7 cellular contexts compared by ENCODE assay signal in genomic region chr12:31807081-31807772, GRCh38.
A peak's percentile ranks its signal among the peaks of the same experiment; 100 is the strongest.
DNase-seq lines count a peak whose midpoint lies in the region; ATAC-seq, FAIRE-seq and TF ChIP-seq lines count a peak whose summit lies in the region.
"Not testable (repeated sequence)": the region's sequence is repeated elsewhere in the genome, so short reads cannot be mapped to it uniquely, and the experiment has no call there.

No MANE protein-coding gene starts in this region.

- H3K27ac ChIP-seq in Karpas-422 (ENCODE audit: low read length); K562 (ENCODE audit: extremely low read depth, low read depth, low read length): not testable (repeated sequence)

- TF ChIP-seq CTCF in K562 (IDR thresholded peaks at IDR 0.05 in 2 of 3, conservative IDR thresholded peaks at IDR 0.05 in 1 of 3; ENCODE audit: insufficient read depth in 2 of 3, low read depth in 1 of 3, low read length in 3 of 3): not testable (repeated sequence)

- not testable (repeated sequence) for H4K20me1 ChIP-seq in Karpas-422 (ENCODE audit: insufficient read depth, low read depth, low read length); K562 (replicated peaks; ENCODE audit: control insufficient read depth, insufficient read depth, low read length)

- H2AFZ ChIP-seq in Karpas-422 (ENCODE audit: low read length) (peak overlapping the region; percentile 14; the same call in 1 of the 2 replicates), K562 (ENCODE audit: low read depth, low read length) (peak overlapping the region; percentile 8; the same call in 1 of the 2 replicates)

- H3K9me2 ChIP-seq in Karpas-422 (replicated peaks; ENCODE audit: insufficient read depth, low read length): not testable (repeated sequence)

- not testable (repeated sequence) for BruUV-seq in K562 (replicated peaks; lab: Mats Ljungman, UMichigan)

- not testable (repeated sequence) for H3K36me3 ChIP-seq in Karpas-422 (ENCODE audit: insufficient read depth, low read length); K562 (ENCODE audit: control insufficient read depth, insufficient read depth, low read length)

- H3K27me3 Mint-ChIP-seq in activated CD4-positive, alpha-beta T cell treated with anti-CD3 and anti-CD28 coated beads, Interleukin-2, amount 10 ng/mL, durations not matched to agents 24 days and 14 days; activated T-cell treated with anti-CD3 and anti-CD28 coated beads, Interleukin-2, amount 50 U/mL, for 4 hours (ENCODE audit: low read depth); naive thymus-derived CD8-positive, alpha-beta T cell: not testable (repeated sequence)

- not testable (repeated sequence) for H3K9me3 Mint-ChIP-seq in activated CD4-positive, alpha-beta T cell treated with anti-CD3 and anti-CD28 coated beads, Interleukin-2, amount 10 ng/mL, durations not matched to agents 24 days and 14 days; activated T-cell treated with anti-CD3 and anti-CD28 coated beads, Interleukin-2, amount 50 U/mL, for 4 hours
- peaks cover 0 to 14% (median 4%) of the 10 kb centered on the region in 9 donors for H3K9me3 Mint-ChIP-seq in naive thymus-derived CD8-positive, alpha-beta T cell

- not testable (repeated sequence) for H3K9me1 ChIP-seq in K562 (ENCODE audit: control insufficient read depth, insufficient read depth, low read length)

- in situ Hi-C loops in K562 (cut with MboI): not testable (repeated sequence)

- 76% methylated on average over 11 of the region's 12 CpGs for WGBS in K562 (ENCODE audit: insufficient coverage, low coverage, missing lambda C conversion rate)

- H3K4me3 ChIP-seq in Karpas-422 (ENCODE audit: low read length); K562: not testable (repeated sequence)

- not testable (repeated sequence) for TF ChIP-seq POLR2A in GM12891 (IDR thresholded peaks at IDR 0.05; ENCODE audit: low read depth, low read length); K562 (conservative IDR thresholded peaks at IDR 0.05)

- peak in 1 of 2 donors; percentile 29 for ATAC-seq in activated T-cell treated with anti-CD3 and anti-CD28 coated beads, Interleukin-2, amount 50 U/mL, for 4 hours
- not testable (repeated sequence) for ATAC-seq in K562
- peak; percentile 61 to 65 for ATAC-seq in naive thymus-derived CD8-positive, alpha-beta T cell

- intact Hi-C loops in activated CD4-positive, alpha-beta T cell treated with anti-CD3 and anti-CD28 coated beads, Interleukin-2, amount 10 ng/mL, durations not matched to agents 24 days and 14 days (cut with micrococcal nuclease); K562 (cut with micrococcal nuclease): not testable (repeated sequence)

- peaks cover 34% of the 10 kb centered on the region for H3K4me1 Mint-ChIP-seq in activated CD4-positive, alpha-beta T cell treated with anti-CD3 and anti-CD28 coated beads, Interleukin-2, amount 10 ng/mL, durations not matched to agents 24 days and 14 days
- peaks cover 48% of the 10 kb centered on the region for H3K4me1 Mint-ChIP-seq in activated T-cell treated with anti-CD3 and anti-CD28 coated beads, Interleukin-2, amount 50 U/mL, for 4 hours (ENCODE audit: low read depth)
- H3K4me1 Mint-ChIP-seq in naive thymus-derived CD8-positive, alpha-beta T cell: peaks cover 31 to 59% (median 50%) of the 10 kb centered on the region in 4 donors

- DNase-seq in GM12891 (ENCODE audit: insufficient read length, low spot score); Karpas-422; activated CD4-positive, alpha-beta T cell treated with anti-CD3 and anti-CD28 coated beads, Interleukin-2, amount 10 ng/mL, durations not matched to agents 24 days and 14 days; K562 (ENCODE audit: extremely low read depth in 1 of 4, low spot score in 3 of 4): not testable (repeated sequence)
- DNase-seq in activated T-cell treated with anti-CD3 and anti-CD28 coated beads, Interleukin-2, amount 50 U/mL, for 4 hours: peak; percentile 29
- DNase-seq in naive thymus-derived CD8-positive, alpha-beta T cell: peak in 7 of 10 donors; percentile 14 to 68 (median 37)
- DNase-seq in stimulated activated CD8-positive, alpha-beta memory T cell treated with anti-CD3 and anti-CD28 coated beads, Interleukin-12 subunit alpha, Interleukin-12 subunit beta, amount 100 ng/mL, for 1 hour (ENCODE audit: low read depth): peak; percentile 9

- not testable (repeated sequence) for TF ChIP-seq EP300 in K562 (IDR thresholded peaks at IDR 0.05; ENCODE audit: low read length)

- peak; percentile 38 for FAIRE-seq in GM12891 (lab: Jason Lieb, UNC)
- not testable (repeated sequence) for FAIRE-seq in K562 (lab: Jason Lieb, UNC)

- TF ChIP-seq RAD21 in K562 (CRISPR knock-in tag; conservative IDR thresholded peaks at IDR 0.05 in 1 of 2, IDR thresholded peaks at IDR 0.05 in 1 of 2): not testable (repeated sequence)

- not testable (repeated sequence) for H3K4me1 ChIP-seq in Karpas-422 (ENCODE audit: low read length); K562 (replicated peaks in 1 of 2; ENCODE audit: control insufficient read depth in 2 of 2, insufficient read depth in 2 of 2, low read length in 2 of 2)

- not testable (repeated sequence) for H3K9ac ChIP-seq in Karpas-422 (ENCODE audit: low read length); K562 (ENCODE audit: insufficient read depth in 1 of 2, low read depth in 2 of 2, low read length in 2 of 2)

- H3K36me3 Mint-ChIP-seq in activated CD4-positive, alpha-beta T cell treated with anti-CD3 and anti-CD28 coated beads, Interleukin-2, amount 10 ng/mL, durations not matched to agents 24 days and 14 days (ENCODE audit: low read depth); activated T-cell treated with anti-CD3 and anti-CD28 coated beads, Interleukin-2, amount 50 U/mL, for 4 hours (ENCODE audit: insufficient read depth): not testable (repeated sequence)
- peaks cover 0 to 17% (median 6%) of the 10 kb centered on the region in 3 donors for H3K36me3 Mint-ChIP-seq in naive thymus-derived CD8-positive, alpha-beta T cell

- CTCF ChIA-PET in K562 (lab: Yijun Ruan, JAX; ENCODE audit: low intra/inter-chr PET ratio): not testable (repeated sequence)

- H3K4me2 ChIP-seq in Karpas-422 (ENCODE audit: low read depth, low read length, poor library complexity, severe bottlenecking); K562 (ENCODE audit: insufficient read depth, low read length): not testable (repeated sequence)

- H3K27ac Mint-ChIP-seq in activated CD4-positive, alpha-beta T cell treated with anti-CD3 and anti-CD28 coated beads, Interleukin-2, amount 10 ng/mL, durations not matched to agents 24 days and 14 days: peak overlapping the region; percentile 25
- H3K27ac Mint-ChIP-seq in naive thymus-derived CD8-positive, alpha-beta T cell: peak overlapping the region; percentile 91 to 99 (median 94)

- POLR2A ChIA-PET in K562 (lab: Yijun Ruan, JAX): not testable (repeated sequence)
- POLR2A ChIA-PET in naive thymus-derived CD8-positive, alpha-beta T cell (lab: Charles Lee): interaction anchor here (0.7 to 9.1 kb wide), 15 partner anchors 10 to 481 kb away, joined by 3 to 96 read pairs (median 4); partner anchors contain the start of genes AMN1, RESF1 and SINHCAF

- not testable (repeated sequence) for H3K27me3 ChIP-seq in Karpas-422 (ENCODE audit: low read length); K562 (ENCODE audit: control insufficient read depth in 2 of 2, insufficient read depth in 2 of 2, low read length in 2 of 2)

- H3K79me2 ChIP-seq in Karpas-422 (ENCODE audit: low read length); K562 (ENCODE audit: control insufficient read depth, insufficient read depth, low read length): not testable (repeated sequence)

- H3K9me3 ChIP-seq in Karpas-422 (ENCODE audit: low read length); K562 (replicated peaks; ENCODE audit: control insufficient read depth, insufficient read depth, low read depth, low read length): not testable (repeated sequence)

- H3K4me3 Mint-ChIP-seq in activated CD4-positive, alpha-beta T cell treated with anti-CD3 and anti-CD28 coated beads, Interleukin-2, amount 10 ng/mL, durations not matched to agents 24 days and 14 days: peak overlapping the region; percentile 1
- H3K4me3 Mint-ChIP-seq in activated T-cell treated with anti-CD3 and anti-CD28 coated beads, Interleukin-2, amount 50 U/mL, for 4 hours: peak overlapping the region; percentile 4
- H3K4me3 Mint-ChIP-seq in naive thymus-derived CD8-positive, alpha-beta T cell: peak overlapping the region; percentile 55 to 86 (median 78)

Comparison
In these comparisons a context has a peak if more than half of its experiments do, and no peak if none do; other contexts are left out.
1. H3K4me3 Mint-ChIP-seq: peak in every context shown above with its lines; median percentile 78 in naive thymus-derived CD8-positive, alpha-beta T cell; 4 in activated T-cell treated with anti-CD3 and anti-CD28 coated beads, Interleukin-2, amount 50 U/mL, for 4 hours; 1 in activated CD4-positive, alpha-beta T cell treated with anti-CD3 and anti-CD28 coated beads, Interleukin-2, amount 10 ng/mL, durations not matched to agents 24 days and 14 days.